In the genomic region with DNA sequence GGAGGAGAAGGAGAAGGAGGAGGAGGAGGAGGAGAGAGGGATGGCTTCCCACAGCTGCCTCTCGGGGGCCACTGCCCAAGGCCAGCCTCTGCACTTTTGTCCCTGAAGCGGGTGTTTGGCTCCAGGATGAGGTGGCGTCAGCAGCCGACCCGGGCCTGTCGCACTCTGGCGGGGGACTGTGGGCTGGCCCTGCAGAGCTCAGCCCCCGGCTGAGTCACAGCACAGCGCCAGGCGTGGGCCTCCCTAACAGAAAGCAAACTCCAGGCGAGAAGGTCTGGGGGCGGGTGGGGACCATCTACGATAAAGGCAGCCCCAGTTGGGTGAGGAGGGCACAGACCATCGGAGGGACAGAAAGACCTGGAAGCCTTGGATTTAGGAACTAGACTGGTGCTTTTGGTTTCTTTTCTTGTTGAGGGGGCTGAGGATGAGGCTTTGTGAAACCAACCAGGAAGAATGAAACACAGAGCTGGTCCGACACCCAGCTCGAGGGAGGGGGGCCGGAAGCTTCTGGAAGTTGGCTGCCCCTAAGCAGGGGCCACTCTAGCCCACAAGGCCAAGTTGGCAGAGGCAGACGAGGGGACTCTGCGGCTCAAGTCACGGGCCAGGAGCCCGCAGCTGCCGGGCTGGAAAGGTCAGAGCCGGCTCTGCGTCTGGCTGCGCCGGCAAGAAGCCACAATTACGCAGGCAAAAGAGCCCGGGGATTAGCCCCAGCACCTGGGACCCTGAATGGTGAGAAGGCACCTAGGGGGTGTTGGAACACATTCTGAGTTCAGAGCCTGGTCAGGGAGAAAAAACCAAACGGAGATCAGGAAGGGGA, we compare ENCODE assay signal across 8 cellular contexts. TPM values are rescaled to one million over a fixed set of nuclear protein-coding genes. Genes with fewer than 3 reads are reported as not detected.
DNase-seq lines count a peak whose midpoint lies in the region; ATAC-seq and TF ChIP-seq lines count a peak whose summit lies in the region.

No MANE protein-coding gene starts in this region.

- H3K36me3 ChIP-seq in SJCRH30 (peaks cover 4% of the 10 kb centered on the region; the same call in 1 of the 2 replicates), neutrophil (peaks cover 7% of the 10 kb centered on the region)

- H3K27me3 ChIP-seq in SJCRH30 (no peaks in the 10 kb centered on the region), neutrophil (no peaks in the 10 kb centered on the region)

- H3K4me1 Mint-ChIP-seq in activated naive CD4-positive, alpha-beta T cell treated with anti-CD3 and anti-CD28 coated beads for 36 hours (ENCODE audit: low read depth), result peaks cover 41% of the 10 kb centered on the region

- CTCF ChIA-PET in activated naive CD4-positive, alpha-beta T cell treated with anti-CD3 and anti-CD28 coated beads for 36 hours (lab: Charles Lee), result interaction anchor here (1.0 to 10.1 kb wide), 7 partner anchors 13 to 26 kb away, joined by 5 to 145 read pairs (median 11); a partner anchor contains a TSS

- H3K4me1 ChIP-seq in SJCRH30 (peaks cover 20% of the 10 kb centered on the region), neutrophil (ENCODE audit: control insufficient read depth in 1 of 2, insufficient read depth in 1 of 2, low read depth in 1 of 2, low read length in 1 of 2) (peaks cover 22 to 25% of the 10 kb centered on the region in 2 experiments)

- TF ChIP-seq CTCF in neutrophil (IDR thresholded peaks at IDR 0.05), result no peak

- H3K27ac ChIP-seq in SJCRH30 (peak overlapping the region; percentile 85), neutrophil (peak overlapping the region; percentile 88), substantia nigra (ENCODE audit: low read depth, low read length, poor library complexity, severe bottlenecking) (peak overlapping the region; percentile 97)

- H3K36me3 Mint-ChIP-seq in activated naive CD4-positive, alpha-beta T cell treated with anti-CD3 and anti-CD28 coated beads for 36 hours (ENCODE audit: low read depth), result peaks cover 14% of the 10 kb centered on the region

- ATAC-seq in HG02870 (IDR thresholded peaks at IDR 0.05; ENCODE audit: unreplicated experiment), result peak; percentile 38
- no peak for ATAC-seq in GM21528 (IDR thresholded peaks at IDR 0.05; ENCODE audit: low FRiP score, unreplicated experiment)

- H3K4me3 ChIP-seq in SJCRH30 (peak overlapping the region; percentile 44), neutrophil (ENCODE audit: low read depth in 1 of 2, low read length in 1 of 2) (peak overlapping the region; percentile 59 to 67)

- H3K9me3 ChIP-seq in SJCRH30 (replicated peaks) (no peaks in the 10 kb centered on the region), neutrophil (no peaks in the 10 kb centered on the region)

- intact Hi-C loops in activated naive CD4-positive, alpha-beta T cell treated with anti-CD3 and anti-CD28 coated beads for 36 hours (cut with micrococcal nuclease), result loop anchor here (1.0 kb wide), 5 partner anchors 10 to 23 kb away; a partner anchor contains a TSS

- DNase-seq in ELF-1 (ENCODE audit: low read depth, low spot score), result peak; percentile 74
- peak; percentile 85 for DNase-seq in SJCRH30
- peak; percentile 87 for DNase-seq in activated naive CD4-positive, alpha-beta T cell treated with anti-CD3 and anti-CD28 coated beads for 36 hours
- DNase-seq in germinal center (ENCODE audit: low spot score), result peak; percentile 75
- peak in 47 of 49 donors; percentile 21 to 89 (median 69) for DNase-seq in substantia nigra (lab: John Stamatoyannopoulos, UW)

- H3K9me3 Mint-ChIP-seq in activated naive CD4-positive, alpha-beta T cell treated with anti-CD3 and anti-CD28 coated beads for 36 hours, result no peaks in the 10 kb centered on the region

- H3K4me3 Mint-ChIP-seq in activated naive CD4-positive, alpha-beta T cell treated with anti-CD3 and anti-CD28 coated beads for 36 hours, result peak overlapping the region; percentile 97

- H3K27me3 Mint-ChIP-seq in activated naive CD4-positive, alpha-beta T cell treated with anti-CD3 and anti-CD28 coated beads for 36 hours (ENCODE audit: low read depth), result no peaks in the 10 kb centered on the region

- H3K27ac Mint-ChIP-seq in activated naive CD4-positive, alpha-beta T cell treated with anti-CD3 and anti-CD28 coated beads for 36 hours, result peak overlapping the region; percentile 100

RNA-seq across cellular contexts. Expression of a gene that starts 18.2 kb away (rescaled TPM):
- total RNA-seq in SJCRH30 (2014; rRNA removed; shearing (Covaris generic)), result 378 and 427 TPM in 2 replicates
- 100 to 1,000 TPM; 439 to 451 TPM for total RNA-seq in activated naive CD4-positive, alpha-beta T cell treated with anti-CD3 and anti-CD28 coated beads for 36 hours

RNA-seq across cellular contexts. Expression of a gene that starts 23.3 kb away (rescaled TPM):
- 70.1 and 94.9 TPM in 2 replicates for total RNA-seq in SJCRH30 (2014; rRNA removed; shearing (Covaris generic))
- total RNA-seq in activated naive CD4-positive, alpha-beta T cell treated with anti-CD3 and anti-CD28 coated beads for 36 hours, result 100 to 1,000 TPM in 1 of 2 experiments, 10 to 100 TPM in 1; 87.9 to 105 TPM

RNA-seq across cellular contexts. Expression of a gene that starts 30.5 kb away (rescaled TPM):
- 0.03 and 0.06 TPM in 2 replicates for total RNA-seq in SJCRH30 (2014; rRNA removed; shearing (Covaris generic))
- under 1 TPM in 1 of 2 experiments, not detected in 1; 0.19 TPM for total RNA-seq in activated naive CD4-positive, alpha-beta T cell treated with anti-CD3 and anti-CD28 coated beads for 36 hours

RNA-seq across cellular contexts. Expression of a gene that starts 35.7 kb away (rescaled TPM):
- 8.7 and 11.7 TPM in 2 replicates for total RNA-seq in SJCRH30 (2014; rRNA removed; shearing (Covaris generic))
- 10 to 100 TPM; 14.4 to 15.6 TPM for total RNA-seq in activated naive CD4-positive, alpha-beta T cell treated with anti-CD3 and anti-CD28 coated beads for 36 hours
